In genomic region chr16:67834242-67834614, GRCh38 we compare ENCODE assay signal across 8 cellular contexts. TPM values are rescaled to one million over a fixed set of nuclear protein-coding genes. Genes with fewer than 3 reads are reported as not detected.
DNase-seq lines count a peak whose midpoint lies in the region; ATAC-seq and TF ChIP-seq lines count a peak whose summit lies in the region.

No MANE protein-coding gene starts in this region.

- H3K27ac Mint-ChIP-seq in effector memory CD8-positive, alpha-beta T cell = peak overlapping the region in 1 of 2 donors; percentile 91
- peak overlapping the region; percentile 28 for H3K27ac Mint-ChIP-seq in neural crest cell (ENCODE audit: unreplicated experiment)

- H3K79me2 ChIP-seq in MM.1S (ENCODE audit: low read length) = peaks cover 19% of the 10 kb centered on the region

- peak overlapping the region; percentile 56 for H3K4me2 ChIP-seq in MM.1S (ENCODE audit: low read depth, low read length)

- POLR2A ChIA-PET in BJ (lab: Charles Lee) = interaction anchor here (0.5 to 0.8 kb wide), 4 partner anchors 11 to 272 kb away, joined by 3 to 5 read pairs (median 4); partner anchors contain the start of gene CTCF

- no peak for ATAC-seq in effector memory CD8-positive, alpha-beta T cell (replicated peaks)
- no peak for ATAC-seq in GM21723 (IDR thresholded peaks at IDR 0.05; ENCODE audit: unreplicated experiment)

- H3K9me3 ChIP-seq in MM.1S (replicated peaks; ENCODE audit: insufficient read depth, low read length) = no peaks in the 10 kb centered on the region

- CTCF ChIA-PET in BJ (lab: Yijun Ruan, JAX) = interaction anchor here (1.2 to 2.0 kb wide), 6 partner anchors 7 to 313 kb away, joined by 3 to 18 read pairs (median 5); no protein-coding TSS in a partner anchor

- no peaks in the 10 kb centered on the region for H3K4me1 ChIP-seq in MM.1S (ENCODE audit: low read length)

- H3K9me2 ChIP-seq in MM.1S (replicated peaks; ENCODE audit: insufficient read depth, low read length) = no peaks in the 10 kb centered on the region

- H3K27me3 ChIP-seq in BJ (ENCODE audit: control insufficient read depth, insufficient read depth, low read length) (no peaks in the 10 kb centered on the region), MM.1S (replicated peaks; ENCODE audit: insufficient read depth, low read length) (no peaks in the 10 kb centered on the region)

- DNase-seq in BJ (ENCODE audit: low read depth) (no peak), MM.1S (no peak), neural crest cell (ENCODE audit: low read depth, low spot score) (no peak), islet precursor cell (no peak), NCI-H187 (lab: John Stamatoyannopoulos, UW) (no peak)
- no peak for DNase-seq in effector memory CD8-positive, alpha-beta T cell
- DNase-seq in stimulated activated CD4-positive, alpha-beta T cell treated with anti-CD3 and anti-CD28 coated beads, Interleukin-2, amount 100 ng/mL, for 24 hours = no peak

- H3K4me3 Mint-ChIP-seq in effector memory CD8-positive, alpha-beta T cell = peak overlapping the region; percentile 91 to 93
- H3K4me3 Mint-ChIP-seq in neural crest cell = peak overlapping the region; percentile 91

- no peak overlapping the region for H3K27ac ChIP-seq in MM.1S (ENCODE audit: low read length)

- H3K4me1 Mint-ChIP-seq in effector memory CD8-positive, alpha-beta T cell (ENCODE audit: low read depth in 2 of 2) = peaks cover 9 to 17% of the 10 kb centered on the region in 2 donors
- H3K4me1 Mint-ChIP-seq in neural crest cell = peaks cover 15% of the 10 kb centered on the region

- peaks cover 15% of the 10 kb centered on the region for H3K36me3 Mint-ChIP-seq in effector memory CD8-positive, alpha-beta T cell (ENCODE audit: insufficient read depth)
- H3K36me3 Mint-ChIP-seq in neural crest cell (ENCODE audit: low read depth) = no peaks in the 10 kb centered on the region

- H3K9me3 Mint-ChIP-seq in effector memory CD8-positive, alpha-beta T cell = no peaks in the 10 kb centered on the region
- H3K9me3 Mint-ChIP-seq in neural crest cell = no peaks in the 10 kb centered on the region

- H3K4me3 ChIP-seq in BJ (ENCODE audit: low read depth, low read length) (peak overlapping the region; percentile 85; the same call in 1 of the 2 replicates), MM.1S (ENCODE audit: low read length) (peak overlapping the region; percentile 77)

- no peak overlapping the region; the same call in 1 of the 2 replicates for H3K9ac ChIP-seq in MM.1S (ENCODE audit: low read length)

- H3K27me3 Mint-ChIP-seq in effector memory CD8-positive, alpha-beta T cell = no peaks in the 10 kb centered on the region
- no peaks in the 10 kb centered on the region for H3K27me3 Mint-ChIP-seq in neural crest cell (ENCODE audit: low read depth)

- no peaks in the 10 kb centered on the region for H3F3A ChIP-seq in MM.1S (ENCODE audit: insufficient read depth, low read length)

- peak overlapping the region; percentile 55 for H2AFZ ChIP-seq in MM.1S (ENCODE audit: low read length)

- H4K20me1 ChIP-seq in MM.1S (ENCODE audit: insufficient read depth, low read length) = no peaks in the 10 kb centered on the region

- TF ChIP-seq CTCF in BJ (IDR thresholded peaks at IDR 0.05; ENCODE audit: insufficient read depth, low read depth, low read length) = no peak
- no peak for TF ChIP-seq CTCF in MM.1S (IDR thresholded peaks at IDR 0.05; ENCODE audit: low read length)
- TF ChIP-seq CTCF in neural crest cell (conservative IDR thresholded peaks at IDR 0.05) = no peak

- peaks cover 17% of the 10 kb centered on the region for H3K36me3 ChIP-seq in BJ (ENCODE audit: control insufficient read depth, insufficient read depth, low read length)
- no peaks in the 10 kb centered on the region for H3K36me3 ChIP-seq in MM.1S (replicated peaks; ENCODE audit: insufficient read depth, low read length)

RNA-seq across cellular contexts. Expression of gene THAP11, which starts 7.9 kb away (rescaled TPM):
- 20.1 and 25.8 TPM in 2 replicates for polyA plus RNA-seq in BJ (2011; rRNA removed)
- polyA minus RNA-seq in BJ (2011; rRNA and poly(A)+ RNA removed) = 8.1 and 12.3 TPM in 2 replicates
- 46.2 and 46.7 TPM in 2 replicates for total RNA-seq in neural crest cell

RNA-seq across cellular contexts. Expression of gene NUTF2, which starts 12.5 kb away (rescaled TPM):
- 173 and 230 TPM in 2 replicates for polyA plus RNA-seq in BJ (2011; rRNA removed)
- polyA minus RNA-seq in BJ (2011; rRNA and poly(A)+ RNA removed) = 288 and 396 TPM in 2 replicates
- total RNA-seq in neural crest cell = 185 and 191 TPM in 2 replicates

RNA-seq across cellular contexts. Expression of gene CENPT, which starts 13.3 kb away (rescaled TPM):
- 26.2 and 42.4 TPM in 2 replicates for polyA plus RNA-seq in BJ (2011; rRNA removed)
- polyA minus RNA-seq in BJ (2011; rRNA and poly(A)+ RNA removed) = 25.1 and 44.8 TPM in 2 replicates
- 78.2 and 83.5 TPM in 2 replicates for total RNA-seq in neural crest cell

RNA-seq across cellular contexts. Expression of gene TSNAXIP1, which starts 27.5 kb away (rescaled TPM):
- polyA plus RNA-seq in BJ (2011; rRNA removed) = 0.96 and 1.6 TPM in 2 replicates
- polyA minus RNA-seq in BJ (2011; rRNA and poly(A)+ RNA removed) = 0.26 and 0.62 TPM in 2 replicates
- 6.6 and 7.5 TPM in 2 replicates for total RNA-seq in neural crest cell

RNA-seq across cellular contexts. Expression of gene RANBP10, which starts 27.9 kb away (rescaled TPM):
- 11.5 and 17.6 TPM in 2 replicates for polyA plus RNA-seq in BJ (2011; rRNA removed)
- polyA minus RNA-seq in BJ (2011; rRNA and poly(A)+ RNA removed) = 11.0 and 11.2 TPM in 2 replicates
- 21.7 and 22.1 TPM in 2 replicates for total RNA-seq in neural crest cell
